ENCODE assay signal across 20 cellular contexts in genomic region chr1:53658489-53659230, GRCh38.
"Had no signal": no experiment of that assay in that cellular context is flagged by ENCODE, and none has a peak within 500 bp of the region (broad histone marks: within the 10 kb centered on the region; RNA-seq: fewer than 3 reads in every experiment).

No MANE protein-coding gene starts in this region.

- H3K4me3 ChIP-seq: colonic mucosa, mucosa of descending colon, pancreas, psoas muscle, right lobe of liver, thoracic aorta, transverse colon had no signal

- H3K4me1 ChIP-seq: colonic mucosa, foreskin keratinocyte, pancreas, psoas muscle, right lobe of liver, transverse colon had no signal

- H3K27ac ChIP-seq: colonic mucosa, foreskin keratinocyte, pancreas, psoas muscle, right lobe of liver, thoracic aorta, transverse colon had no signal

- H3K36me3 ChIP-seq: colonic mucosa, pancreas, right lobe of liver, thoracic aorta, transverse colon had no signal

- ATAC-seq: left colon; mucosa of descending colon; naive thymus-derived CD8-positive, alpha-beta T cell; pancreas; psoas muscle; right lobe of liver; stimulated activated memory B cell treated with anti-CD40 and anti-IgM and Interleukin-4, amounts not matched to agents 10 μg/mL and 1 μg/mL and 100 μg/mL, for 72 hours had no signal

- H3K27me3 ChIP-seq: colonic mucosa, pancreas, right lobe of liver, transverse colon had no signal

- H3K9me3 ChIP-seq: colonic mucosa, mucosa of descending colon, pancreas, psoas muscle, right lobe of liver, thoracic aorta, transverse colon had no signal

- DNase-seq: cerebellar nuclear complex; colonic mucosa; dermis blood vessel endothelial cell; erythroblast; head of caudate nucleus; hippocampal formation; left colon; psoas muscle; retina; stimulated activated CD4-positive, alpha-beta T cell treated with anti-CD3 and anti-CD28 coated beads, Interleukin-15, amount 100 ng/mL, for 24 hours; stimulated activated CD4-positive, alpha-beta T cell treated with anti-CD3 and anti-CD28 coated beads, Interleukin-1b, Interleukin-23, amount 100 ng/mL, for 48 hours; stimulated activated CD4-positive, alpha-beta T cell treated with anti-CD3 and anti-CD28 coated beads, Interleukin-4, amount 100 ng/mL, for 24 hours; transverse colon had no signal

- FAIRE-seq: pancreas had no signal
